Comparison of ENCODE assay signal across 17 cellular contexts in genomic region chr6:162962093-162962492, GRCh38.
A peak's percentile ranks its signal among the peaks of the same experiment; 100 is the strongest.
DNase-seq lines count a peak whose midpoint lies in the region; ATAC-seq and TF ChIP-seq lines count a peak whose summit lies in the region.
"Had no signal": no experiment of that assay in that cellular context is flagged by ENCODE, and none has a peak within 500 bp of the region (broad histone marks: within the 10 kb centered on the region; RNA-seq: fewer than 3 reads in every experiment).

No MANE protein-coding gene starts in this region.

- no peaks in the 10 kb centered on the region for H3K27me3 ChIP-seq in GM23248 (replicated peaks; ENCODE audit: insufficient read depth)

- peaks cover 27% of the 10 kb centered on the region for H3K4me1 ChIP-seq in GM23248 (ENCODE audit: insufficient read depth)

- no peak for TF ChIP-seq CTCF in foreskin fibroblast (IDR thresholded peaks at IDR 0.05; ENCODE audit: low read depth, low read length)

- no peaks in the 10 kb centered on the region for H3K9me2 ChIP-seq in GM23248 (ENCODE audit: insufficient read depth)

- H3K9me3 ChIP-seq in GM23248 (ENCODE audit: low read depth): no peaks in the 10 kb centered on the region

- H3K4me2 ChIP-seq in GM23248 (ENCODE audit: unreplicated experiment): no peak overlapping the region

- H3K36me3 ChIP-seq in GM23248 (ENCODE audit: low read depth): no peaks in the 10 kb centered on the region

- H2AFZ ChIP-seq in GM23248: no peak overlapping the region; the same call in 1 of the 2 replicates

- H3K27ac ChIP-seq in GM23248: no peak overlapping the region
- H3K27ac ChIP-seq: RWPE1 had no signal

- no peaks in the 10 kb centered on the region for H3K79me2 ChIP-seq in GM23248 (ENCODE audit: insufficient read depth)

- no peak overlapping the region for H3K9ac ChIP-seq in GM23248

- H4K20me1 ChIP-seq in GM23248 (ENCODE audit: insufficient read depth): no peaks in the 10 kb centered on the region

- H3F3A ChIP-seq in GM23248 (ENCODE audit: insufficient read depth): peaks cover 23% of the 10 kb centered on the region

- H3K4me3 ChIP-seq in GM23248 (no peak overlapping the region), foreskin fibroblast (ENCODE audit: low read depth in 1 of 2, low read length in 2 of 2) (no peak overlapping the region)

- in situ Hi-C loops in GM23248 (cut with MboI) (no loop called here), G401 (cut with HindIII; ENCODE audit: low sequenced_read_pairs) (no loop called here)

- peak; percentile 79 for DNase-seq in GM23248
- DNase-seq in M059J (ENCODE audit: low read depth): peak; percentile 15
- DNase-seq in foreskin fibroblast: peak; percentile 67 to 74
- no peak for DNase-seq in G401 (ENCODE audit: low spot score)
- DNase-seq: ACHN, DMS79 treated with DMSO at 0.1 percent for 48 hours, GF-D8, MV-4-11, NCI-H1417, NCI-H187 treated with DMSO at 0.1 percent for 48 hours, NCI-H2227 treated with DMSO at 0.1 percent for 48 hours, NCI-H524, T-helper 1 cell had no signal

- no peak for ATAC-seq in HG03135 (IDR thresholded peaks at IDR 0.05; ENCODE audit: unreplicated experiment)
- no peak for ATAC-seq in GM21737 (IDR thresholded peaks at IDR 0.05; ENCODE audit: unreplicated experiment)
- no peak for ATAC-seq in GM18861 (IDR thresholded peaks at IDR 0.05; ENCODE audit: unreplicated experiment)
